ENCODE assay signal across 1 cellular context in genomic region chr1:201399352-201400126, GRCh38.
TF ChIP-seq lines count a peak whose summit lies in the region.

No MANE protein-coding gene starts in this region.

TF ChIP-seq in HepG2, 621 proteins besides CTCF, POLR2A, EP300 and RAD21 (continued from another document):
- TF ChIP-seq ZBTB3 (CRISPR knock-in tag; IDR thresholded peaks at IDR 0.05; ENCODE audit: borderline replicate concordance, low read depth): no peak; the same call in 1 of the 2 replicates
- TF ChIP-seq KLF6 (CRISPR knock-in tag; IDR thresholded peaks at IDR 0.05): peak; percentile 41; the same call in 1 of the 2 replicates
- no peak for TF ChIP-seq THYN1 (CRISPR knock-in tag; IDR thresholded peaks at IDR 0.05; ENCODE audit: borderline replicate concordance, low read depth)
- TF ChIP-seq THAP7 (CRISPR knock-in tag; IDR thresholded peaks at IDR 0.05): 0 out of 2 replicates have a peak, but pooled peaks have one; percentile 36
- TF ChIP-seq ZSCAN25 (CRISPR knock-in tag; IDR thresholded peaks at IDR 0.05): peak; percentile 55; the same call in 1 of the 2 replicates
- TF ChIP-seq ARID4A (CRISPR knock-in tag; IDR thresholded peaks at IDR 0.05; ENCODE audit: borderline replicate concordance): peak; percentile 75
- TF ChIP-seq IKZF4 (CRISPR knock-in tag; IDR thresholded peaks at IDR 0.05; ENCODE audit: borderline replicate concordance, low read depth, not compliant biosample characterization): peak; percentile 32
- no peak; the same call in 1 of the 2 replicates for TF ChIP-seq THAP11 (CRISPR knock-in tag; IDR thresholded peaks at IDR 0.05)
